In genomic region chr6:150580489-150580888, GRCh38 we compare ENCODE assay signal across 33 cellular contexts.
"Had no signal": no experiment of that assay in that cellular context is flagged by ENCODE, and none has a peak within 500 bp of the region (broad histone marks: within the 10 kb centered on the region; RNA-seq: fewer than 3 reads in every experiment).

No MANE protein-coding gene starts in this region.

- H3K36me3 ChIP-seq: brain microvascular endothelial cell, breast epithelium, cardiac muscle cell had no signal

- H3K4me1 ChIP-seq: body of pancreas, breast epithelium had no signal

- DNase-seq: activated B cell treated with CpG ODN at 0.5 μM for 24 hours; activated CD4-positive, alpha-beta memory T cell treated with anti-CD3 and anti-CD28 coated beads, Interleukin-2, amount 10 ng/mL, durations not matched to agents 7 days and 5 days; activated CD4-positive, alpha-beta T cell treated with anti-CD3 and anti-CD28 coated beads for 1 hour; activated CD4-positive, alpha-beta T cell treated with anti-CD3 and anti-CD28 coated beads for 36 hours; activated CD4-positive, alpha-beta T cell treated with anti-CD3 and anti-CD28 coated beads for 48 hours; activated CD4-positive, alpha-beta T cell treated with anti-CD3 and anti-CD28 coated beads, Interleukin-2, amount 10 ng/mL, durations not matched to agents 7 days and 5 days; activated CD4-positive, alpha-beta T cell treated with anti-CD3 and anti-CD28 coated beads, Interleukin-2, amount 50 U/mL, for 48 hours; activated CD8-positive, alpha-beta memory T cell treated with anti-CD3 and anti-CD28 coated beads for 24 hours; activated CD8-positive, alpha-beta memory T cell treated with anti-CD3 and anti-CD28 coated beads, Interleukin-2, amount 10 ng/mL, durations not matched to agents 7 days and 5 days; activated CD8-positive, alpha-beta memory T cell treated with anti-CD3 and anti-CD28 coated beads, Interleukin-2, amount 50 U/mL, for 48 hours; activated CD8-positive, alpha-beta T cell treated with anti-CD3 and anti-CD28 coated beads, Interleukin-2, amount 10 ng/mL, durations not matched to agents 7 days and 5 days; activated effector memory CD4-positive, alpha-beta T cell treated with Interleukin-2 at 50 U/mL for 16 hours; activated gamma-delta T cell; activated naive CD4-positive, alpha-beta T cell treated with anti-CD3 and anti-CD28 coated beads, Interleukin-2, amount 10 ng/mL, durations not matched to agents 7 days and 5 days; activated naive CD4-positive, alpha-beta T cell treated with Interleukin-2 at 50 U/mL for 16 hours; activated naive CD8-positive, alpha-beta T cell treated with anti-CD3 and anti-CD28 coated beads, Interleukin-2, amount 10 ng/mL, durations not matched to agents 7 days and 5 days; activated naive CD8-positive, alpha-beta T cell treated with anti-CD3 and anti-CD28 coated beads, Interleukin-2, amount 50 U/mL, for 24 hours; activated T-cell treated with anti-CD3 and anti-CD28 coated beads, Interleukin-2, amount 50 U/mL, for 24 hours; activated T-cell treated with anti-CD3 and anti-CD28 coated beads, Interleukin-2, amount 50 U/mL, for 48 hours; amygdala; body of pancreas; brain microvascular endothelial cell; caudate nucleus; cerebellar nuclear complex; T-helper 1 cell; T-helper 2 cell; T-helper 9 cell had no signal

- H3K27me3 ChIP-seq: body of pancreas, brain microvascular endothelial cell, breast epithelium, cardiac muscle cell had no signal

- H3K9me3 ChIP-seq: body of pancreas, breast epithelium had no signal

- H3K4me3 ChIP-seq: body of pancreas, breast epithelium, cardiac muscle cell had no signal

- FAIRE-seq: astrocyte, TTC549 had no signal

- ATAC-seq: activated CD4-positive, alpha-beta T cell treated with anti-CD3 and anti-CD28 coated beads for 36 hours; activated CD4-positive, CD25-positive, alpha-beta regulatory T cell treated with anti-CD3 and anti-CD28 coated beads, Interleukin-2, amount 50 U/mL, for 24 hours; activated CD8-positive, alpha-beta memory T cell treated with anti-CD3 and anti-CD28 coated beads, Interleukin-2, amount 10 ng/mL, durations not matched to agents 7 days and 5 days; activated CD8-positive, alpha-beta T cell treated with anti-CD3 and anti-CD28 coated beads, Interleukin-2, amount 10 ng/mL, durations not matched to agents 7 days and 5 days; activated naive CD8-positive, alpha-beta T cell treated with anti-CD3 and anti-CD28 coated beads, Interleukin-2, amount 50 U/mL, for 24 hours; body of pancreas had no signal

- H3K27ac ChIP-seq: body of pancreas, brain microvascular endothelial cell, breast epithelium, cardiac muscle cell, VCaP had no signal
